ENCODE assay signal across 30 cellular contexts in the genomic region with DNA sequence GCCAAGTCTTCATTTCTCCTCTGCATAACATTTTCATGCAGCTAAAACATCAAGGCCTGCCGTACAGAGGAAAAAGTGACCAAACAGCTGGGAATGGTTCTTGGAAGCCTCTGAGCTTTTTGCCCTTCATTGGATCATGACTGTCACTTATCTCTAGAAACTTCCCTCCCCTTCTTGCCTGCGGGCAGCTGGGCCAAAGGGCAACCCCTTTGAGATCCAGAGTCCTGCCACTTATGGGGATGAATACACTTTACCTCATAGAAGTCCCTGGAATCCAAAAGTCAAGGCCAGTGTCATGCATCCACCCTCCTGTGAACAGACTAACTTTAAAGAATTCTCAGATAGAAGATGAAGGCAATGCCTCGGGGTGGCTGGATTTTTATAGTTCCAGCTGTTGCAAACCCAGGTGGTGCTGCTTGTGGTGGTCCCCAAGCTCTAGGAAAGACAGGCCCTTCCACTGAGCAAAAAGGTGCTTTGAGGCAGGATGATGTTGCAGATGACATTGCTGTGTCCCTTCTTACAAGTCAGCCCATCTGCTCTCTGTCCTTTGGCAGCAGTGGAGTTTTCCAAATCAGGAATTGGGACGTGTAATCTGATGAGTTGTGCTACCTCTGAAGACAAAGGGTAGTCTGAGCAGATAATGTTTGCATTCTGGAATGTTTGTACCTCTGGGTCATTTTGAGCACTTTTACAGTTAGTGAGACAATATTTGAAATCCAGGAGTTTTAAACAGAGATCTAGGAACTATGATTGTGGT.
"Had no signal": no experiment of that assay in that cellular context is flagged by ENCODE, and none has a peak within 500 bp of the region (broad histone marks: within the 10 kb centered on the region; RNA-seq: fewer than 3 reads in every experiment).

No MANE protein-coding gene starts in this region.

- DNase-seq: activated B cell treated with CpG ODN at 0.5 μM for 24 hours; activated CD4-positive, alpha-beta T cell treated with anti-CD3 and anti-CD28 coated beads for 48 hours; activated CD4-positive, alpha-beta T cell treated with anti-CD3 and anti-CD28 coated beads, Interleukin-2, amount 50 U/mL, for 1 hour; activated CD4-positive, alpha-beta T cell treated with anti-CD3 and anti-CD28 coated beads, Interleukin-2, amount 50 U/mL, for 48 hours; activated CD8-positive, alpha-beta memory T cell treated with anti-CD3 and anti-CD28 coated beads for 24 hours; activated CD8-positive, alpha-beta T cell treated with anti-CD3 and anti-CD28 coated beads for 36 hours; activated effector memory CD4-positive, alpha-beta T cell treated with Interleukin-2 at 50 U/mL for 16 hours; activated naive CD4-positive, alpha-beta T cell treated with anti-CD3 and anti-CD28 coated beads, Interleukin-2, amount 10 ng/mL, durations not matched to agents 7 days and 5 days; activated T-cell treated with anti-CD3 and anti-CD28 coated beads, Interleukin-2, amount 50 U/mL, for 4 hours; amygdala; aorta; central memory CD4-positive, alpha-beta T cell; cerebellar nuclear complex; colonic mucosa; effector memory CD4-positive, alpha-beta T cell; endodermal cell; foreskin fibroblast; SW 1271; T-cell; T1000; WERI-Rb-1 had no signal

- H3K9me3 ChIP-seq: breast epithelium, colonic mucosa had no signal

- H3K36me3 ChIP-seq: breast epithelium, cardiac muscle cell, colonic mucosa, WERI-Rb-1 had no signal

- H3K27me3 Mint-ChIP-seq: activated B cell treated with CpG ODN at 0.5 μM for 24 hours had no signal

- H3K36me3 Mint-ChIP-seq: activated naive CD4-positive, alpha-beta T cell treated with anti-CD3 and anti-CD28 coated beads, Interleukin-2, amount 10 ng/mL, durations not matched to agents 7 days and 5 days; activated naive CD8-positive, alpha-beta T cell; brain; T-cell had no signal

- H3K27ac ChIP-seq: breast epithelium, cardiac muscle cell, colonic mucosa, WERI-Rb-1 had no signal

- H3K9me3 Mint-ChIP-seq: activated B cell treated with CpG ODN at 0.5 μM for 24 hours; activated CD8-positive, alpha-beta T cell treated with anti-CD3 and anti-CD28 coated beads for 36 hours; activated naive CD4-positive, alpha-beta T cell treated with anti-CD3 and anti-CD28 coated beads, Interleukin-2, amount 10 ng/mL, durations not matched to agents 7 days and 5 days; activated T-cell treated with anti-CD3 and anti-CD28 coated beads, Interleukin-2, amount 50 U/mL, for 4 hours; activated T-helper 17 cell treated with anti-CD3 and anti-CD28 coated beads, Interleukin-2, amount 50 U/mL, for 72 hours; endodermal cell; T-cell; T-helper 1 cell treated with Interleukin-12 subunit alpha and Interleukin-12 subunit beta and Interleukin-4 antibody, amounts not matched to agents 30 μg/mL and 1 μg/mL, for 36 hours; T-helper 2 cell treated with Interferon-gamma antibody and Interleukin-4, amounts not matched to agents 5 μg/mL and 100 μg/mL, for 36 hours had no signal

- H3K4me1 Mint-ChIP-seq: activated B cell treated with CpG ODN at 0.5 μM for 24 hours; activated naive CD4-positive, alpha-beta T cell treated with anti-CD3 and anti-CD28 coated beads, Interleukin-2, amount 10 ng/mL, durations not matched to agents 7 days and 5 days; activated T-helper 17 cell treated with anti-CD3 and anti-CD28 coated beads, Interleukin-2, amount 50 U/mL, for 72 hours; endodermal cell; T-cell had no signal

- ATAC-seq: activated CD4-positive, CD25-positive, alpha-beta regulatory T cell treated with anti-CD3 and anti-CD28 coated beads, Interleukin-2, amount 50 U/mL, for 24 hours; activated CD8-positive, alpha-beta T cell treated with anti-CD3 and anti-CD28 coated beads for 36 hours; activated T-cell treated with anti-CD3 and anti-CD28 coated beads, Interleukin-2, amount 50 U/mL, for 4 hours; activated T-helper 17 cell treated with anti-CD3 and anti-CD28 coated beads, Interleukin-2, amount 50 U/mL, for 72 hours; esophagus mucosa; T-cell had no signal

- H3K27ac Mint-ChIP-seq: activated B cell treated with CpG ODN at 0.5 μM for 24 hours; activated CD8-positive, alpha-beta T cell treated with anti-CD3 and anti-CD28 coated beads for 36 hours; activated naive CD4-positive, alpha-beta T cell treated with anti-CD3 and anti-CD28 coated beads, Interleukin-2, amount 10 ng/mL, durations not matched to agents 7 days and 5 days; activated naive CD8-positive, alpha-beta T cell; activated T-helper 17 cell treated with anti-CD3 and anti-CD28 coated beads, Interleukin-2, amount 50 U/mL, for 72 hours; brain; endodermal cell; T-cell; T-helper 1 cell treated with Interleukin-12 subunit alpha and Interleukin-12 subunit beta and Interleukin-4 antibody, amounts not matched to agents 30 μg/mL and 1 μg/mL, for 36 hours; T-helper 2 cell treated with Interferon-gamma antibody and Interleukin-4, amounts not matched to agents 5 μg/mL and 100 μg/mL, for 36 hours had no signal

- H3K4me3 Mint-ChIP-seq: activated B cell treated with CpG ODN at 0.5 μM for 24 hours; activated CD8-positive, alpha-beta T cell treated with anti-CD3 and anti-CD28 coated beads for 36 hours; activated naive CD4-positive, alpha-beta T cell treated with anti-CD3 and anti-CD28 coated beads, Interleukin-2, amount 10 ng/mL, durations not matched to agents 7 days and 5 days; activated naive CD8-positive, alpha-beta T cell; activated T-cell treated with anti-CD3 and anti-CD28 coated beads, Interleukin-2, amount 50 U/mL, for 4 hours; activated T-helper 17 cell treated with anti-CD3 and anti-CD28 coated beads, Interleukin-2, amount 50 U/mL, for 72 hours; brain; endodermal cell; T-cell; T-helper 1 cell treated with Interleukin-12 subunit alpha and Interleukin-12 subunit beta and Interleukin-4 antibody, amounts not matched to agents 30 μg/mL and 1 μg/mL, for 36 hours; T-helper 2 cell treated with Interferon-gamma antibody and Interleukin-4, amounts not matched to agents 5 μg/mL and 100 μg/mL, for 36 hours had no signal

- H3K4me1 ChIP-seq: breast epithelium, colonic mucosa had no signal

- H3K27me3 ChIP-seq: breast epithelium, cardiac muscle cell, colonic mucosa had no signal

- H3K4me3 ChIP-seq: breast epithelium, cardiac muscle cell, colonic mucosa had no signal
